Comparison of ENCODE assay signal across 14 cellular contexts in the genomic region with DNA sequence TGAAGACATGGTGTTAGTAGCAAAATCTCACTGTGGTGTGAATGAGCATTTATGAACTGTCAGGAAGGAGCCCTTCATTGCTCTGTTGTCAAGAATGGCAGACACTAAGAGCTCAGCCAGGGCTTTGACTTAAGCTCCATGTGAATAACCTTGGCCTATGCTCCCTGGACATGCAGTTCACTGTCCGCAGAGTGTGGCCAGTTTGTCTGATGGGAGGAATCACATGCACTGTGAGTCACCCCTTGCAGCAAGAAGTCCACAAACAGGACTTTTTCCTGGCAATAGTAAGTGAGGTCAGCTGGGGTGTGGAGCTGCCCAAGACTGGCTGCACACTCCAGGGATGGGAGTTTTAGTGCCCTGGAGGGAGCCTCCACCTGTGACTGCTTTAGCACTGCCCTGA.
"Had no signal": no experiment of that assay in that cellular context is flagged by ENCODE, and none has a peak within 500 bp of the region (broad histone marks: within the 10 kb centered on the region; RNA-seq: fewer than 3 reads in every experiment).

No MANE protein-coding gene starts in this region.

- H3K4me3 ChIP-seq: gastrocnemius medialis, neural progenitor cell, pancreas, skin epidermis, stomach had no signal

- H3K4me3 Mint-ChIP-seq: activated naive CD4-positive, alpha-beta T cell treated with anti-CD3 and anti-CD28 coated beads, Interleukin-2, amount 50 U/mL, for 24 hours; neural progenitor cell had no signal

- H3K9me3 ChIP-seq: gastrocnemius medialis, pancreas had no signal

- H3K27ac Mint-ChIP-seq: activated naive CD4-positive, alpha-beta T cell treated with anti-CD3 and anti-CD28 coated beads, Interleukin-2, amount 50 U/mL, for 24 hours; activated T-helper 2 cell treated with anti-CD3 and anti-CD28 coated beads, Interferon-gamma antibody, Interleukin-2, Interleukin-4, amounts not matched to agents 10 μg/mL and 5 μg/mL and 100 μg/mL, durations not matched to agents 14 hours and 24 hours and 36 hours; neural progenitor cell had no signal

- DNase-seq: activated CD4-positive, alpha-beta T cell treated with anti-CD3 and anti-CD28 coated beads, Interleukin-2, amount 50 U/mL, for 1 hour; activated CD4-positive, CD25-positive, alpha-beta regulatory T cell; activated T-cell treated with anti-CD3 and anti-CD28 coated beads for 4 hours; cerebellar nuclear complex; dermis blood vessel endothelial cell; gastrocnemius medialis; pancreas; stimulated activated CD4-positive, alpha-beta T cell treated with anti-CD3 and anti-CD28 coated beads, Interleukin-4, amount 100 ng/mL, for 4 hours; stomach had no signal

- ATAC-seq: esophagus mucosa, gastrocnemius medialis, pancreas had no signal

- H3K27me3 Mint-ChIP-seq: activated naive CD4-positive, alpha-beta T cell treated with anti-CD3 and anti-CD28 coated beads, Interleukin-2, amount 50 U/mL, for 24 hours had no signal

- H3K36me3 ChIP-seq: gastrocnemius medialis, neural progenitor cell had no signal

- H3K27me3 ChIP-seq: gastrocnemius medialis, neural progenitor cell, pancreas, stomach had no signal

- H3K4me1 ChIP-seq: gastrocnemius medialis, neural progenitor cell, pancreas, stomach had no signal

- H3K4me1 Mint-ChIP-seq: activated naive CD4-positive, alpha-beta T cell treated with anti-CD3 and anti-CD28 coated beads, Interleukin-2, amount 50 U/mL, for 24 hours; neural progenitor cell had no signal
